In genomic region chr7:26196305-26196704, GRCh38 we compare ENCODE assay signal across 1 cellular context.
TF ChIP-seq lines count a peak whose summit lies in the region.

No MANE protein-coding gene starts in this region.

TF ChIP-seq in endothelial cell of umbilical vein, 7 proteins besides CTCF, POLR2A, EP300 and RAD21 (continued from another document):
- TF ChIP-seq POLR2AphosphoS5 (IDR thresholded peaks at IDR 0.05; ENCODE audit: insufficient read depth, low read depth, low read length) = no peak
TF ChIP-seq in endothelial cell of umbilical vein: peak in this region for 0.
